Comparison of ENCODE assay signal across 14 cellular contexts in genomic region chr17:81273698-81274470, GRCh38.
"Had no signal": no experiment of that assay in that cellular context is flagged by ENCODE, and none has a peak within 500 bp of the region (broad histone marks: within the 10 kb centered on the region; RNA-seq: fewer than 3 reads in every experiment).

No MANE protein-coding gene starts in this region.

- H3K36me3 Mint-ChIP-seq: natural killer cell treated with Interleukin-12 subunit alpha and Interleukin-12 subunit beta and Interleukin-15 and Interleukin-18, amount 100 ng/mL, for 72 hours had no signal

- ATAC-seq: foreskin keratinocyte; left colon; left ventricle myocardium superior; natural killer cell treated with Interleukin-12 subunit alpha and Interleukin-12 subunit beta and Interleukin-15 and Interleukin-18, amount 100 ng/mL, for 72 hours; stimulated activated naive CD8-positive, alpha-beta T cell treated with anti-CD3 and anti-CD28 coated beads, Interleukin-15, Interleukin-2, amounts not matched to agents 100 U/mL and 50 U/mL, for 24 hours had no signal

- H3K27me3 Mint-ChIP-seq: natural killer cell treated with Interleukin-12 subunit alpha and Interleukin-12 subunit beta and Interleukin-15 and Interleukin-18, amount 100 ng/mL, for 72 hours; type B pancreatic cell had no signal

- H3K27me3 ChIP-seq: foreskin keratinocyte, suprapubic skin, thyroid gland had no signal

- H3K4me3 ChIP-seq: lung, smooth muscle cell, suprapubic skin, thyroid gland had no signal

- H3K9me3 Mint-ChIP-seq: natural killer cell treated with Interleukin-12 subunit alpha and Interleukin-12 subunit beta and Interleukin-15 and Interleukin-18, amount 100 ng/mL, for 72 hours; type B pancreatic cell had no signal

- H3K9me3 ChIP-seq: suprapubic skin, thyroid gland had no signal

- H3K4me1 ChIP-seq: foreskin keratinocyte had no signal

- DNase-seq: effector memory CD4-positive, alpha-beta T cell; foreskin keratinocyte; left colon; left ventricle myocardium superior; mesenchymal stem cell; midbrain; stimulated activated CD4-positive, alpha-beta T cell treated with anti-CD3 and anti-CD28 coated beads, Interleukin-2, amount 100 ng/mL, for 48 hours; stimulated activated naive CD8-positive, alpha-beta T cell treated with anti-CD3 and anti-CD28 coated beads, Interleukin-15, Interleukin-2, amounts not matched to agents 100 U/mL and 50 U/mL, for 24 hours; thyroid gland had no signal

- H3K4me3 Mint-ChIP-seq: natural killer cell treated with Interleukin-12 subunit alpha and Interleukin-12 subunit beta and Interleukin-15 and Interleukin-18, amount 100 ng/mL, for 72 hours; type B pancreatic cell had no signal

- H3K27ac ChIP-seq: foreskin keratinocyte, suprapubic skin, thyroid gland had no signal

- H3K27ac Mint-ChIP-seq: natural killer cell treated with Interleukin-12 subunit alpha and Interleukin-12 subunit beta and Interleukin-15 and Interleukin-18, amount 100 ng/mL, for 72 hours; type B pancreatic cell had no signal
